Comparison of ENCODE assay signal across 8 cellular contexts in genomic region chr21:42652527-42653491, GRCh38. TPM values are rescaled to one million over a fixed set of nuclear protein-coding genes. Genes with fewer than 3 reads are reported as not detected.
DNase-seq lines count a peak whose midpoint lies in the region; ATAC-seq and TF ChIP-seq lines count a peak whose summit lies in the region.

No MANE protein-coding gene starts in this region.

- H3K4me3 Mint-ChIP-seq in activated naive CD8-positive, alpha-beta T cell treated with anti-CD3 and anti-CD28 coated beads, Interleukin-2, amount 50 U/mL, for 24 hours = peak overlapping the region; percentile 71

- H3K27ac Mint-ChIP-seq in activated naive CD8-positive, alpha-beta T cell treated with anti-CD3 and anti-CD28 coated beads, Interleukin-2, amount 50 U/mL, for 24 hours = no peak overlapping the region

- H3K36me3 Mint-ChIP-seq in activated naive CD8-positive, alpha-beta T cell treated with anti-CD3 and anti-CD28 coated beads, Interleukin-2, amount 50 U/mL, for 24 hours (ENCODE audit: low read depth) = no peaks in the 10 kb centered on the region

- peaks cover 21% of the 10 kb centered on the region for H3K4me1 Mint-ChIP-seq in activated naive CD8-positive, alpha-beta T cell treated with anti-CD3 and anti-CD28 coated beads, Interleukin-2, amount 50 U/mL, for 24 hours

- H3K9me3 Mint-ChIP-seq in activated naive CD8-positive, alpha-beta T cell treated with anti-CD3 and anti-CD28 coated beads, Interleukin-2, amount 50 U/mL, for 24 hours = no peaks in the 10 kb centered on the region

- ATAC-seq in activated naive CD8-positive, alpha-beta T cell treated with anti-CD3 and anti-CD28 coated beads, Interleukin-2, amount 50 U/mL, for 24 hours = no peak
- peak; percentile 75 to 85 for ATAC-seq in right cardiac atrium
- ATAC-seq in HG02981 (IDR thresholded peaks at IDR 0.05; ENCODE audit: unreplicated experiment) = no peak

- intact Hi-C loops in right cardiac atrium (cut with DNase I) = loop anchor here in 2 of 4 donors (5.0 to 10.0 kb wide), 3 partner anchors 92 to 164 kb away; no protein-coding TSS in a partner anchor
- intact Hi-C loops in posterior vena cava (cut with DNase I) = no loop called here

- H3K9me3 ChIP-seq in right cardiac atrium (ENCODE audit: control insufficient read depth, low read length) = no peaks in the 10 kb centered on the region

- TF ChIP-seq RAD21 in Ishikawa (IDR thresholded peaks at IDR 0.05; ENCODE audit: low read depth) = peak; percentile 53

- H3K4me3 ChIP-seq in right cardiac atrium (ENCODE audit: low read length) = peak overlapping the region; percentile 83

- H3K4me1 ChIP-seq in right cardiac atrium (ENCODE audit: control insufficient read depth, insufficient read depth, low read length) = peaks cover 6% of the 10 kb centered on the region

- no peak for TF ChIP-seq EP300 in Ishikawa (IDR thresholded peaks at IDR 0.05; ENCODE audit: borderline replicate concordance)

- H3K27me3 ChIP-seq in right cardiac atrium (ENCODE audit: control insufficient read depth, insufficient read depth) = no peaks in the 10 kb centered on the region

- whole genome bisulfite sequencing in right cardiac atrium = 12% methylated on average over 44 of the region's 44 CpGs

- peak overlapping the region; percentile 18 for H3K27ac ChIP-seq in right cardiac atrium (ENCODE audit: low read length)

- H3K27me3 Mint-ChIP-seq in activated naive CD8-positive, alpha-beta T cell treated with anti-CD3 and anti-CD28 coated beads, Interleukin-2, amount 50 U/mL, for 24 hours = peaks cover 11% of the 10 kb centered on the region

- peak; percentile 44 for DNase-seq in CD1c-positive myeloid dendritic cell (ENCODE audit: extremely low spot score)
- DNase-seq in activated naive CD8-positive, alpha-beta T cell treated with anti-CD3 and anti-CD28 coated beads, Interleukin-2, amount 50 U/mL, for 24 hours = no peak
- peak; percentile 66 to 88 (median 84) for DNase-seq in right cardiac atrium
- peak; percentile 89 for DNase-seq in posterior vena cava (ENCODE audit: low spot score)
- DNase-seq in T-helper 9 cell = no peak
- DNase-seq in stimulated activated CD4-positive, alpha-beta T cell treated with anti-CD3 and anti-CD28 coated beads, Interleukin-2, amount 100 ng/mL, for 48 hours = no peak

TF ChIP-seq in Ishikawa, 13 proteins besides CTCF, POLR2A, EP300 and RAD21:
- TF ChIP-seq CREB1 (IDR thresholded peaks at IDR 0.05; ENCODE audit: low read depth) = no peak
- TF ChIP-seq, protein P1, sequence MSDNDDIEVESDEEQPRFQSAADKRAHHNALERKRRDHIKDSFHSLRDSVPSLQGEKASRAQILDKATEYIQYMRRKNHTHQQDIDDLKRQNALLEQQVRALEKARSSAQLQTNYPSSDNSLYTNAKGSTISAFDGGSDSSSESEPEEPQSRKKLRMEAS (IDR thresholded peaks at IDR 0.05) = peak; percentile 87
- TF ChIP-seq EGR1 (IDR thresholded peaks at IDR 0.05) = no peak

RNA-seq across cellular contexts. Expression of gene PDE9A, which starts 0.6 kb away (rescaled TPM):
- total RNA-seq in right cardiac atrium (1 to 10 TPM; 1.5 to 2.8 (median 2.3) TPM), posterior vena cava (1 to 10 TPM; 4.0 to 5.6 TPM)
- 4.1 TPM for polyA plus RNA-seq in right cardiac atrium

Comparison
In these comparisons a context has a peak if more than half of its experiments do, and no peak if none do; other contexts are left out.
1. DNase-seq: peak in CD1c-positive myeloid dendritic cell (single experiment), right cardiac atrium (3 of 3) and posterior vena cava (single experiment); none in activated naive CD8-positive, alpha-beta T cell treated with anti-CD3 and anti-CD28 coated beads, Interleukin-2, amount 50 U/mL, for 24 hours (single experiment), T-helper 9 cell (single experiment) and stimulated activated CD4-positive, alpha-beta T cell treated with anti-CD3 and anti-CD28 coated beads, Interleukin-2, amount 100 ng/mL, for 48 hours (0 of 2).
2. ATAC-seq: peak in right cardiac atrium (2 of 2); none in activated naive CD8-positive, alpha-beta T cell treated with anti-CD3 and anti-CD28 coated beads, Interleukin-2, amount 50 U/mL, for 24 hours (single experiment) and HG02981 (single experiment).